In genomic region chr5:108727639-108728565, GRCh38 we compare ENCODE assay signal across 8 cellular contexts. TPM values are rescaled to one million over a fixed set of nuclear protein-coding genes. Genes with fewer than 3 reads are reported as not detected.
DNase-seq lines count a peak whose midpoint lies in the region; ATAC-seq and TF ChIP-seq lines count a peak whose summit lies in the region.

No MANE protein-coding gene starts in this region.

- H3K27me3 ChIP-seq in BJ (ENCODE audit: control insufficient read depth, insufficient read depth, low read length) (no peaks in the 10 kb centered on the region), layer of hippocampus (ENCODE audit: control insufficient read depth, insufficient read depth, low read length) (no peaks in the 10 kb centered on the region)

- H3K36me3 ChIP-seq in BJ (ENCODE audit: control insufficient read depth, insufficient read depth, low read length) = no peaks in the 10 kb centered on the region

- no peak for TF ChIP-seq CTCF in BJ (IDR thresholded peaks at IDR 0.05; ENCODE audit: insufficient read depth, low read depth, low read length)

- H3K27ac ChIP-seq in layer of hippocampus (ENCODE audit: low read depth, low read length) = peak overlapping the region; percentile 77

- DNase-seq in BJ (ENCODE audit: low read depth) = peak; percentile 44
- DNase-seq in NCI-H460 (ENCODE audit: extremely low read depth, low read depth) = peak; percentile 88
- peak; percentile 11 to 29 for DNase-seq in activated CD4-positive, alpha-beta T cell treated with anti-CD3 and anti-CD28 coated beads for 4 hours
- DNase-seq in cortex of kidney (lab: John Stamatoyannopoulos, UW) = peak; percentile 73
- DNase-seq in stimulated activated CD4-positive, alpha-beta T cell treated with anti-CD3 and anti-CD28 coated beads, Interleukin-1b, Interleukin-23, amount 100 ng/mL, for 48 hours = peak; percentile 33

- POLR2A ChIA-PET in BJ (lab: Charles Lee) = interaction anchor here (0.7 to 1.7 kb wide), 2 partner anchors 20 to 503 kb away, joined by 3 to 7 read pairs; partner anchors contain the start of gene FER

- ATAC-seq in GM19043 (IDR thresholded peaks at IDR 0.05; ENCODE audit: low read depth, unreplicated experiment) = peak; percentile 65
- peak; percentile 75 for ATAC-seq in HG03196 (IDR thresholded peaks at IDR 0.05; ENCODE audit: unreplicated experiment)

- H3K4me3 ChIP-seq in BJ (ENCODE audit: low read depth, low read length) = peak overlapping the region; percentile 66

- CTCF ChIA-PET in BJ (lab: Yijun Ruan, JAX) = interaction anchor here (0.7 to 1.1 kb wide), 2 partner anchors 10 to 32 kb away, joined by 3 read pairs; no protein-coding TSS in a partner anchor

RNA-seq across cellular contexts. Expression of gene FER, which starts 19.8 kb away (rescaled TPM):
- 4.0 and 11.6 TPM in 2 replicates for polyA plus RNA-seq in BJ (2011; rRNA removed)
- polyA minus RNA-seq in BJ (2011; rRNA and poly(A)+ RNA removed) = 14.4 and 19.2 TPM in 2 replicates
- total RNA-seq in NCI-H460 (2014; rRNA removed; shearing (Covaris generic)) = 12.9 and 14.4 TPM in 2 replicates
- 2.5 and 4.1 TPM in 2 replicates for polyA plus RNA-seq in NCI-H460 (2014; cell fraction: nucleus; rRNA removed)

Comparison
In these comparisons a context has a peak if more than half of its experiments do, and no peak if none do; other contexts are left out.
1. Peak in every context shown above with its lines: DNase-seq, ATAC-seq, H3K4me3 ChIP-seq and H3K27ac ChIP-seq.
2. DNase-seq: peak in every context shown above with its lines; median percentile 88 in NCI-H460; 73 in cortex of kidney; 44 in BJ; 33 in stimulated activated CD4-positive, alpha-beta T cell treated with anti-CD3 and anti-CD28 coated beads, Interleukin-1b, Interleukin-23, amount 100 ng/mL, for 48 hours; 20 in activated CD4-positive, alpha-beta T cell treated with anti-CD3 and anti-CD28 coated beads for 4 hours.